11 cellular contexts compared by ENCODE assay signal in the genomic region with DNA sequence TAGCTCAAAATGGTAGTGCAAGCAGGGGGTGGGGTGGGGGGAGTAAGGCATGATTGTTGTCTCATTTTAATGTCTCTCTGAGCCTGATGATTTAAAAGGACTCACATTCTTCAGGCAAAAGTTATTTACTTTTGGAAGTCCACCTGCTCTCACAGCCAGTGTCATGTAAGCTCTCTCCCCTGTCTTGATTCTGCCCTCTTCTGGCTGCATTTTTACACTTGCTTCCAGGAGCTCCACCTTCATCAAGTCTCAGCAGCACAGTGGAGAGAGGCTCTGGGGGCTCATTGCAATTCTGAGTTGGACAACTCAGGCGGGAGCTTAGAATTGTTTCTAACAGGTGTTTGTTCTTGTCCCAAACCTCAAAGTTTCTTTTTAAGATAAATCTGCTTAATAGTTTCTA. TPM values are rescaled to one million over a fixed set of nuclear protein-coding genes. Genes with fewer than 3 reads are reported as not detected.
A peak's percentile ranks its signal among the peaks of the same experiment; 100 is the strongest.
DNase-seq lines count a peak whose midpoint lies in the region; ATAC-seq lines count a peak whose summit lies in the region.
"Had no signal": no experiment of that assay in that cellular context is flagged by ENCODE, and none has a peak within 500 bp of the region (broad histone marks: within the 10 kb centered on the region; RNA-seq: fewer than 3 reads in every experiment).

No MANE protein-coding gene starts in this region.

- no peak for ATAC-seq in HG02884 (IDR thresholded peaks at IDR 0.05; ENCODE audit: unreplicated experiment)
- ATAC-seq in naive thymus-derived CD4-positive, alpha-beta T cell = no peak

- peak in 2 of 3 experiments; percentile 1 to 16 for DNase-seq in NCI-H1417 (lab: John Stamatoyannopoulos, UW)
- DNase-seq in NCI-H1417 treated with DMSO at 0.1 percent for 48 hours (lab: John Stamatoyannopoulos, UW) = no peak
- peak; percentile 28 for DNase-seq in KBM-7
- DNase-seq in adipocyte (ENCODE audit: low read depth) = peak; percentile 9
- DNase-seq in lung microvascular endothelial cell (ENCODE audit: low read depth in 2 of 2) = peak; percentile 12 to 16
- DNase-seq in putamen (ENCODE audit: low spot score) = no peak
- DNase-seq in naive thymus-derived CD4-positive, alpha-beta T cell = no peak
- DNase-seq: aorta, NCI-H226, ovary had no signal

- no peak overlapping the region for H3K4me3 Mint-ChIP-seq in naive thymus-derived CD4-positive, alpha-beta T cell

- peaks cover 36% of the 10 kb centered on the region for H3K27me3 ChIP-seq in adipocyte (replicated peaks; ENCODE audit: control insufficient read depth, insufficient read depth, low read length)
- peaks cover 0 to under 1% of the 10 kb centered on the region in 2 donors for H3K27me3 ChIP-seq in naive thymus-derived CD4-positive, alpha-beta T cell (ENCODE audit: control insufficient read depth in 2 of 2, insufficient read depth in 2 of 2, low read length in 2 of 2)
- H3K27me3 ChIP-seq: ovary had no signal

- in situ Hi-C loops in KBM-7 (cut with MboI; ENCODE audit: low pct_unique_long_range_greater_than_20kb, low sequenced_read_pairs) = no loop called here

- CTCF ChIA-PET in naive thymus-derived CD4-positive, alpha-beta T cell (lab: Charles Lee) = no interaction called here

- peaks cover 2% of the 10 kb centered on the region for H3K4me1 ChIP-seq in adipocyte (ENCODE audit: control insufficient read depth, insufficient read depth, low read length)
- no peaks in the 10 kb centered on the region for H3K4me1 ChIP-seq in naive thymus-derived CD4-positive, alpha-beta T cell (ENCODE audit: control insufficient read depth in 2 of 2, insufficient read depth in 2 of 2, low read length in 2 of 2)

- H3K9me3 ChIP-seq in adipocyte (ENCODE audit: control insufficient read depth, low read length) = no peaks in the 10 kb centered on the region
- H3K9me3 ChIP-seq in naive thymus-derived CD4-positive, alpha-beta T cell (ENCODE audit: control insufficient read depth in 2 of 3, low read length in 3 of 3) = no peaks in the 10 kb centered on the region
- H3K9me3 ChIP-seq: ovary had no signal

- POLR2A ChIA-PET in naive thymus-derived CD4-positive, alpha-beta T cell (lab: Charles Lee) = no interaction called here

- peaks cover 0 to 5% (median 0%) of the 10 kb centered on the region in 7 donors for H3K4me1 Mint-ChIP-seq in naive thymus-derived CD4-positive, alpha-beta T cell

- H3K36me3 Mint-ChIP-seq in naive thymus-derived CD4-positive, alpha-beta T cell = no peaks in the 10 kb centered on the region

- H3K27ac ChIP-seq in naive thymus-derived CD4-positive, alpha-beta T cell (ENCODE audit: low read depth, low read length) = no peak overlapping the region
- H3K27ac ChIP-seq: ovary had no signal

- H3K9ac ChIP-seq in adipocyte (ENCODE audit: low read length) = no peak overlapping the region

- no peaks in the 10 kb centered on the region for H3K36me3 ChIP-seq in adipocyte (ENCODE audit: control insufficient read depth, insufficient read depth, low read length, severe bottlenecking)
- no peaks in the 10 kb centered on the region for H3K36me3 ChIP-seq in naive thymus-derived CD4-positive, alpha-beta T cell (ENCODE audit: control insufficient read depth in 2 of 3, insufficient read depth in 3 of 3, low read length in 3 of 3)
- H3K36me3 ChIP-seq: ovary had no signal

- H3K9me3 Mint-ChIP-seq in naive thymus-derived CD4-positive, alpha-beta T cell = peaks cover 0 to 4% (median 0%) of the 10 kb centered on the region in 11 donors

- peaks cover 10 to 23% (median 18%) of the 10 kb centered on the region in 5 donors for H3K27me3 Mint-ChIP-seq in naive thymus-derived CD4-positive, alpha-beta T cell

- H3K4me3 ChIP-seq in adipocyte (ENCODE audit: low read length) = no peak overlapping the region
- no peak overlapping the region for H3K4me3 ChIP-seq in naive thymus-derived CD4-positive, alpha-beta T cell (ENCODE audit: low read length)
- H3K4me3 ChIP-seq: ovary had no signal

- intact Hi-C loops in naive thymus-derived CD4-positive, alpha-beta T cell (cut with micrococcal nuclease) = no loop called here

- H3K27ac Mint-ChIP-seq in naive thymus-derived CD4-positive, alpha-beta T cell = no peak overlapping the region

RNA-seq across cellular contexts. Expression of a gene that starts 39.2 kb away (rescaled TPM):
- total RNA-seq in lung microvascular endothelial cell = under 0.01 and 0.22 TPM in 2 replicates
- total RNA-seq in naive thymus-derived CD4-positive, alpha-beta T cell = 1 to 10 TPM in 1 of 5 experiments, under 1 TPM in 4; 0.62 to 1.4 (median 0.80) TPM
- polyA plus RNA-seq in naive thymus-derived CD4-positive, alpha-beta T cell = under 1 TPM; 0.09 TPM

Comparison
In these comparisons a context has a peak if more than half of its experiments do, and no peak if none do; other contexts are left out.
1. DNase-seq: peak in NCI-H1417 (2 of 3), KBM-7 (single experiment), adipocyte (single experiment) and lung microvascular endothelial cell (2 of 2); none in NCI-H1417 treated with DMSO at 0.1 percent for 48 hours (single experiment), putamen (single experiment) and naive thymus-derived CD4-positive, alpha-beta T cell (0 of 9).